ENCODE assay signal across 10 cellular contexts in the genomic region with DNA sequence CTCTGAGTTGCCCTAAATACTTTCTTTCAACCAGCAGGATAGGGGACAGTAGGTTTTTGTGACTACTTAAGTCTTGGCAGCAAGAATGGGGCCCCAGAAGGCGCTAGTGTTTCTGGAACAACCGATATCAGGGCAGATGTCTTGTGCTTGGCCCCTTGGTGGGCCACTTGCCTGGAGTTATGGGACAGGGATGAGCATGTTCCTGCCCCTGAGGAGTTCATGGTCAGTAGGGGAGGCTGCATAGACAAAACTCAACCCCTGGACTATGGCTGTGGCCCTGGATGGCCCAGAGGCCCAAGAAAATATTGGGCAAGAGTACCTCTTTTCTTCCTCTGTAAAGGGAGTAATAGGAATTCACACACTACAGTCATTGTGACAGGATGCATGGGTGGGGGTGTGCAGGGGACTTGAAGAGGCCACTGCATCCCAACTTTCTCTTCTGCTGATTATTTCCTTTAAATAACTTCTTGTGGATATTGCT. TPM values are rescaled to one million over a fixed set of nuclear protein-coding genes. Genes with fewer than 3 reads are reported as not detected.
DNase-seq lines count a peak whose midpoint lies in the region; ATAC-seq and TF ChIP-seq lines count a peak whose summit lies in the region.
"Had no signal": no experiment of that assay in that cellular context is flagged by ENCODE, and none has a peak within 500 bp of the region (broad histone marks: within the 10 kb centered on the region; RNA-seq: fewer than 3 reads in every experiment).

No MANE protein-coding gene starts in this region.

- DNase-seq in EH (ENCODE audit: low read depth) (peak; percentile 55), epithelial cell of prostate (ENCODE audit: low read depth, low spot score) (no peak), renal cortical epithelial cell (ENCODE audit: low read depth) (peak; percentile 34), SJCRH30 (no peak), SK-N-DZ (ENCODE audit: low spot score) (no peak)
- DNase-seq: glutamatergic neuron had no signal

- no peak for TF ChIP-seq CTCF in OCI-LY3 (IDR thresholded peaks at IDR 0.05; ENCODE audit: low read depth, low read length)

- H3K27me3 ChIP-seq in OCI-LY3 (ENCODE audit: low read depth, low read length) (no peaks in the 10 kb centered on the region), SJCRH30 (no peaks in the 10 kb centered on the region)

- H3K9ac ChIP-seq in OCI-LY3 (ENCODE audit: low read length), result no peak overlapping the region

- no peak overlapping the region for H3K4me3 ChIP-seq in OCI-LY3 (ENCODE audit: low read length)
- H3K4me3 ChIP-seq in SJCRH30, result no peak overlapping the region
- H3K4me3 ChIP-seq: HAP-1 had no signal

- H3K79me2 ChIP-seq in OCI-LY3 (ENCODE audit: low read length), result no peaks in the 10 kb centered on the region

- peaks cover 5% of the 10 kb centered on the region; the same call in 1 of the 2 replicates for H3K9me3 ChIP-seq in OCI-LY3 (ENCODE audit: insufficient read depth, low read length)
- H3K9me3 ChIP-seq in SJCRH30 (replicated peaks), result no peaks in the 10 kb centered on the region
- H3K9me3 ChIP-seq: HAP-1 had no signal

- H4K20me1 ChIP-seq in OCI-LY3 (ENCODE audit: insufficient read depth, low read length), result no peaks in the 10 kb centered on the region

- ATAC-seq in GM18867 (IDR thresholded peaks at IDR 0.05; ENCODE audit: unreplicated experiment) (no peak), HG03108 (IDR thresholded peaks at IDR 0.05; ENCODE audit: unreplicated experiment) (no peak)

- no peak overlapping the region for H3K27ac ChIP-seq in OCI-LY3 (ENCODE audit: low read length)
- H3K27ac ChIP-seq in epithelial cell of prostate, result peak overlapping the region; percentile 65
- H3K27ac ChIP-seq in SJCRH30, result no peak overlapping the region

- H2AFZ ChIP-seq in OCI-LY3 (ENCODE audit: low read depth, low read length), result no peak overlapping the region

- peak overlapping the region; percentile 36; the same call in 1 of the 2 replicates for H3K4me2 ChIP-seq in OCI-LY3 (ENCODE audit: low read length)

- H3K4me1 ChIP-seq in OCI-LY3 (ENCODE audit: low read length) (peaks cover 19% of the 10 kb centered on the region), SJCRH30 (peaks cover 20% of the 10 kb centered on the region)
- H3K4me1 ChIP-seq: HAP-1 had no signal

- no peaks in the 10 kb centered on the region for H3K36me3 ChIP-seq in OCI-LY3 (replicated peaks; ENCODE audit: low read depth, low read length)
- no peaks in the 10 kb centered on the region for H3K36me3 ChIP-seq in SJCRH30
- H3K36me3 ChIP-seq: HAP-1 had no signal

RNA-seq across cellular contexts. Expression of a gene that starts 57.7 kb away (rescaled TPM):
- 296 and 646 TPM in 2 replicates for total RNA-seq in renal cortical epithelial cell
- total RNA-seq in SJCRH30 (2014; rRNA removed; shearing (Covaris generic)), result 0.56 TPM in 1 of 2 replicates, not detected in the other
- polyA plus RNA-seq in SK-N-DZ (2014; cell fraction: cytosol; rRNA removed), result 5.6 and 7.5 TPM in 2 replicates
- 3.9 and 7.3 TPM in 2 replicates for polyA plus RNA-seq in SK-N-DZ (2014; cell fraction: nucleus; rRNA removed)

Comparison
In these comparisons a context has a peak if more than half of its experiments do, and no peak if none do; other contexts are left out.
1. DNase-seq: peak in EH (single experiment) and renal cortical epithelial cell (single experiment); none in epithelial cell of prostate (single experiment), SJCRH30 (0 of 2) and SK-N-DZ (single experiment).
2. RNA of a gene that starts 57.7 kb away (total RNA-seq): 296 to 646 TPM in renal cortical epithelial cell; 0.56 TPM in SJCRH30; every median in the first group is over 100 times any median in the second.